In genomic region chr10:35451103-35452016, GRCh38 we compare ENCODE assay signal across 9 cellular contexts.
DNase-seq lines count a peak whose midpoint lies in the region; ATAC-seq and TF ChIP-seq lines count a peak whose summit lies in the region.
"Had no signal": no experiment of that assay in that cellular context is flagged by ENCODE, and none has a peak within 500 bp of the region (broad histone marks: within the 10 kb centered on the region; RNA-seq: fewer than 3 reads in every experiment).

No MANE protein-coding gene starts in this region.

- DNase-seq in A673 (ENCODE audit: low spot score), result no peak
- DNase-seq in ascending aorta (ENCODE audit: low spot score in 2 of 2), result no peak
- no peak for DNase-seq in osteoblast (ENCODE audit: insufficient read length, low spot score, missing footprints)
- no peak for DNase-seq in DMS 273 (lab: John Stamatoyannopoulos, UW; ENCODE audit: unreplicated experiment)
- no peak for DNase-seq in NCI-H524 treated with DMSO at 0.1 percent for 48 hours (lab: John Stamatoyannopoulos, UW)
- no peak for DNase-seq in NCI-H748 (lab: John Stamatoyannopoulos, UW; ENCODE audit: unreplicated experiment)
- DNase-seq: DND-41 had no signal

- no peak overlapping the region for H3K4me3 ChIP-seq in A673 (ENCODE audit: low read depth, low read length, poor library complexity, severe bottlenecking)
- H3K4me3 ChIP-seq in ascending aorta, result no peak overlapping the region
- no peak overlapping the region for H3K4me3 ChIP-seq in osteoblast (ENCODE audit: insufficient read depth, low read length)

- CTCF ChIA-PET in A673 (lab: Charles Lee), result no interaction called here

- TF ChIP-seq CTCF in A673 (conservative IDR thresholded peaks at IDR 0.05; ENCODE audit: low read depth, low read length) (no peak), ascending aorta (IDR thresholded peaks at IDR 0.05) (no peak), osteoblast (IDR thresholded peaks at IDR 0.05; ENCODE audit: extremely low read depth, low read depth, low read length) (no peak)

- intact Hi-C loops in A673 (cut with micrococcal nuclease; ENCODE audit: unreplicated experiment) (no loop called here), ascending aorta (cut with DNase I) (no loop called here)

- POLR2A ChIA-PET in A673 (lab: Charles Lee; ENCODE audit: low non-redundant PET), result no interaction called here

- peak; percentile 98 for ATAC-seq in GM19395 (IDR thresholded peaks at IDR 0.05; ENCODE audit: unreplicated experiment)
- ATAC-seq in HG03354 (IDR thresholded peaks at IDR 0.05; ENCODE audit: poor library complexity, severe bottlenecking, unreplicated experiment), result peak; percentile 95

- H4K20me1 ChIP-seq in osteoblast (ENCODE audit: insufficient read depth, low read length), result peaks cover 33% of the 10 kb centered on the region

- peaks cover 91% of the 10 kb centered on the region for H3K79me2 ChIP-seq in osteoblast (ENCODE audit: insufficient read depth, low read length)

- no TSS peak for BruUV-seq in A673 (replicated peaks; lab: Mats Ljungman, UMichigan)

- H2AFZ ChIP-seq in osteoblast (ENCODE audit: low read length), result no peak overlapping the region

- H3K4me1 ChIP-seq in A673 (ENCODE audit: insufficient read depth, low read length, poor library complexity, severe bottlenecking) (peaks cover 76% of the 10 kb centered on the region), ascending aorta (peaks cover 12 to 81% of the 10 kb centered on the region in 2 donors), osteoblast (ENCODE audit: insufficient read depth, low read length) (peaks cover 58% of the 10 kb centered on the region)

- no peaks in the 10 kb centered on the region for H3K27me3 ChIP-seq in A673 (replicated peaks; ENCODE audit: insufficient read depth, low read depth, low read length, poor library complexity)
- H3K27me3 ChIP-seq in ascending aorta, result no peaks in the 10 kb centered on the region
- no peaks in the 10 kb centered on the region for H3K27me3 ChIP-seq in osteoblast (ENCODE audit: insufficient read depth, low read length)

- H3K36me3 ChIP-seq in A673 (ENCODE audit: insufficient read depth, low read length, poor library complexity, severe bottlenecking), result no peaks in the 10 kb centered on the region
- H3K36me3 ChIP-seq in ascending aorta, result no peaks in the 10 kb centered on the region
- H3K36me3 ChIP-seq in osteoblast (ENCODE audit: insufficient read depth, low read length), result no peaks in the 10 kb centered on the region

- H3K4me2 ChIP-seq in osteoblast (ENCODE audit: insufficient read depth, low read length), result peak overlapping the region; percentile 16

- H3K27ac ChIP-seq in A673 (ENCODE audit: low read depth, low read length, poor library complexity, severe bottlenecking) (peak overlapping the region; percentile 44), ascending aorta (peak overlapping the region; percentile 64 to 67), osteoblast (ENCODE audit: low read depth, low read length) (peak overlapping the region; percentile 57)

- H3K9me3 ChIP-seq in A673 (ENCODE audit: low read depth, low read length, poor library complexity, severe bottlenecking) (no peaks in the 10 kb centered on the region), ascending aorta (no peaks in the 10 kb centered on the region), osteoblast (ENCODE audit: low read depth, low read length) (no peaks in the 10 kb centered on the region)
